In genomic region chr9:115198018-115198417, GRCh38 we compare ENCODE assay signal across 9 cellular contexts.
DNase-seq lines count a peak whose midpoint lies in the region; FAIRE-seq and TF ChIP-seq lines count a peak whose summit lies in the region.
"Had no signal": no experiment of that assay in that cellular context is flagged by ENCODE, and none has a peak within 500 bp of the region (broad histone marks: within the 10 kb centered on the region; RNA-seq: fewer than 3 reads in every experiment).

No MANE protein-coding gene starts in this region.

- no peaks in the 10 kb centered on the region for H3K27me3 ChIP-seq in neuronal stem cell (ENCODE audit: control insufficient read depth in 3 of 3, insufficient read depth in 3 of 3, low read depth in 1 of 3, low read length in 3 of 3)

- no peak overlapping the region for H2BK15ac ChIP-seq in neuronal stem cell (ENCODE audit: low read length)

- CTCF ChIA-PET in activated naive CD4-positive, alpha-beta T cell treated with anti-CD3 and anti-CD28 coated beads for 36 hours (lab: Charles Lee), result no interaction called here
- CTCF ChIA-PET in HEK293T (lab: Yijun Ruan, JAX), result no interaction called here

- no peaks in the 10 kb centered on the region for H3K9me3 Mint-ChIP-seq in activated naive CD4-positive, alpha-beta T cell treated with anti-CD3 and anti-CD28 coated beads for 36 hours

- no peak overlapping the region for H3K4me3 Mint-ChIP-seq in activated naive CD4-positive, alpha-beta T cell treated with anti-CD3 and anti-CD28 coated beads for 36 hours

- H3K27ac Mint-ChIP-seq in activated naive CD4-positive, alpha-beta T cell treated with anti-CD3 and anti-CD28 coated beads for 36 hours, result no peak overlapping the region

- H3K4me1 ChIP-seq in neuronal stem cell (ENCODE audit: control insufficient read depth in 2 of 2, insufficient read depth in 1 of 2, low read depth in 1 of 2, low read length in 2 of 2), result peaks cover 0 to 1% of the 10 kb centered on the region in 2 donors

- POLR2A ChIA-PET in HEK293T (lab: Yijun Ruan, JAX), result no interaction called here

- H3K9me3 ChIP-seq in neuronal stem cell (replicated peaks in 1 of 2; ENCODE audit: control insufficient read depth in 2 of 2, insufficient read depth in 1 of 2, low read depth in 1 of 2, low read length in 2 of 2), result peaks cover 0 to 2% of the 10 kb centered on the region in 2 donors

- no CpG with 5 or more reads among the region's 4 CpGs for WGBS in neuronal stem cell (ENCODE audit: extremely low coverage in 2 of 2, insufficient read length in 2 of 2, insufficient replicate concordance in 1 of 2), 2 donors

- peaks cover 42% of the 10 kb centered on the region for H3K27me3 Mint-ChIP-seq in activated naive CD4-positive, alpha-beta T cell treated with anti-CD3 and anti-CD28 coated beads for 36 hours (ENCODE audit: low read depth)

- no peak overlapping the region for H3K9ac ChIP-seq in neuronal stem cell (ENCODE audit: low read depth, low read length, poor library complexity)

- peak; percentile 78 for DNase-seq in EL
- peak; percentile 83 for DNase-seq in RCC 7860 (ENCODE audit: low spot score)
- DNase-seq in fibroblast of the aortic adventitia (ENCODE audit: low read depth), result peak; percentile 42
- DNase-seq in neuronal stem cell (ENCODE audit: low spot score), result no peak
- no peak for DNase-seq in NOMO-1 treated with DMSO at 0.1 percent for 48 hours (lab: John Stamatoyannopoulos, UW; ENCODE audit: unreplicated experiment)
- no peak for DNase-seq in COR-L47 (lab: John Stamatoyannopoulos, UW)
- DNase-seq in activated naive CD4-positive, alpha-beta T cell treated with anti-CD3 and anti-CD28 coated beads for 36 hours, result no peak
- DNase-seq in HEK293T (ENCODE audit: extremely low spot score), result no peak
- DNase-seq: activated effector memory CD4-positive, alpha-beta T cell treated with Interleukin-2 at 50 U/mL for 16 hours had no signal

- H3K23ac ChIP-seq in neuronal stem cell (ENCODE audit: low read depth, low read length, poor library complexity), result no peak overlapping the region

- H3K18ac ChIP-seq in neuronal stem cell (ENCODE audit: low read length), result no peak overlapping the region

- H3K4me3 ChIP-seq in fibroblast of the aortic adventitia (ENCODE audit: low read depth, low read length) (no peak overlapping the region), neuronal stem cell (ENCODE audit: low read length in 2 of 2) (no peak overlapping the region)

- intact Hi-C loops in activated naive CD4-positive, alpha-beta T cell treated with anti-CD3 and anti-CD28 coated beads for 36 hours (cut with micrococcal nuclease), result no loop called here

- TF ChIP-seq CTCF in fibroblast of the aortic adventitia (IDR thresholded peaks at IDR 0.05; ENCODE audit: insufficient read depth, low read length), result no peak

- H2BK12ac ChIP-seq in neuronal stem cell (ENCODE audit: low read length), result no peak overlapping the region

- no peak overlapping the region for H2BK120ac ChIP-seq in neuronal stem cell (ENCODE audit: low read depth, low read length)

- H3K14ac ChIP-seq in neuronal stem cell (ENCODE audit: low read length), result no peak overlapping the region

- H3K36me3 ChIP-seq in neuronal stem cell (replicated peaks in 1 of 2; ENCODE audit: control insufficient read depth in 2 of 2, insufficient read depth in 2 of 2, low read length in 2 of 2), result no peaks in the 10 kb centered on the region

- no peak overlapping the region for H4K91ac ChIP-seq in neuronal stem cell (ENCODE audit: low read depth, low read length, poor library complexity)

- no peaks in the 10 kb centered on the region for H3K4me1 Mint-ChIP-seq in activated naive CD4-positive, alpha-beta T cell treated with anti-CD3 and anti-CD28 coated beads for 36 hours (ENCODE audit: low read depth)

- peak overlapping the region; percentile 28 for H2AFZ ChIP-seq in neuronal stem cell (ENCODE audit: low read length)

- H4K8ac ChIP-seq in neuronal stem cell (ENCODE audit: low read depth, low read length), result no peak overlapping the region

- H3K79me1 ChIP-seq in neuronal stem cell (ENCODE audit: low read depth, low read length), result no peaks in the 10 kb centered on the region

- peak; percentile 86 for FAIRE-seq in RCC 7860 (lab: Jason Lieb, UNC)

- H2BK5ac ChIP-seq in neuronal stem cell (ENCODE audit: low read length), result no peak overlapping the region

- no peak overlapping the region for H3K4me2 ChIP-seq in neuronal stem cell (ENCODE audit: insufficient read depth, low read length, poor library complexity, severe bottlenecking)

- H3K4ac ChIP-seq in neuronal stem cell (ENCODE audit: low read length), result no peak overlapping the region

- no peaks in the 10 kb centered on the region for H3K36me3 Mint-ChIP-seq in activated naive CD4-positive, alpha-beta T cell treated with anti-CD3 and anti-CD28 coated beads for 36 hours (ENCODE audit: low read depth)

- H3K27ac ChIP-seq in neuronal stem cell (replicated peaks; ENCODE audit: low read length), result no peak overlapping the region

- no peak overlapping the region for H2AK5ac ChIP-seq in neuronal stem cell (ENCODE audit: low read depth, low read length)

TF ChIP-seq in HEK293T, 16 proteins besides CTCF, POLR2A, EP300 and RAD21:
- TF ChIP-seq TARDBP (IDR thresholded peaks at IDR 0.05) (no peak), SP1 (IDR thresholded peaks at IDR 0.05) (no peak)
TF ChIP-seq in HEK293T: peak in this region for 0.

Comparison
In these comparisons a context has a peak if more than half of its experiments do, and no peak if none do; other contexts are left out.
1. DNase-seq: peak in EL (single experiment), RCC 7860 (single experiment) and fibroblast of the aortic adventitia (single experiment); none in neuronal stem cell (single experiment), NOMO-1 treated with DMSO at 0.1 percent for 48 hours (single experiment), COR-L47 (single experiment), activated naive CD4-positive, alpha-beta T cell treated with anti-CD3 and anti-CD28 coated beads for 36 hours (single experiment) and HEK293T (single experiment).